ENCODE assay signal across 1 cellular context in the genomic region with DNA sequence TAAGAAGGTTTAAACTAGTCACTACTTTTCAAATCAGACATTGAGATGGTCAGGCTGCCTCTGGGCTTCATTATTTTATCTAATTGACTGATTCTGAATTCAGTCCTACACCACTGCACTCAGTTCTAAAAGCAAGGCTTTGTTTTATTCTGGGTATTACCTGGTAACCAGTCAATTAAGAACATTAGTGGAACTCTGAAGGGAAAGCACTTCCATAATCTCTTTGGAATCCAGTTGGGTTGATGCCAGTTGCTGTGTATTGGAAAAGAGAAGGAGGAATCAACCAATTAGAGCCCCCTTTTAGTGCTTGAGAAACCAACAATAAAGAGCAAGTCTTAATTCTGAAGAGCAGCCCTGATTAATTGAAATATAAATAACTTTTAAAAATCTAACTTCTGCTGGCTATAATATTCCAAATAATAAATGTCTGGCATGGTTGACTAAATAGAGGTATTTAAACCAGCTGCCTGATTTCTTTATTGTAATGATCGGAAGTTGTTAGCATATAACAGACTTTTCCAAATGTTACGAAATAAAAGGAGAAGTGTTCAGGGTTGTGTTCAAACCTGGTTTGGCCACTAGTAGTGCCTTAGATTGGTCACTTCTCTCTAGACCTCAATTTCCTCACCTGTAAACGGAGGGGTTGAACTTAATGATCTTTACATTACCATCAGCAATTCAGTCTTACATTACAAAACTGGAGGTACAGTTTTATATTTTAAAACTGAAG.
TF ChIP-seq lines count a peak whose summit lies in the region.

No MANE protein-coding gene starts in this region.

TF ChIP-seq in GM12878, 131 proteins besides CTCF, POLR2A, EP300 and RAD21 (continued from another document):
- TF ChIP-seq, protein P1, sequence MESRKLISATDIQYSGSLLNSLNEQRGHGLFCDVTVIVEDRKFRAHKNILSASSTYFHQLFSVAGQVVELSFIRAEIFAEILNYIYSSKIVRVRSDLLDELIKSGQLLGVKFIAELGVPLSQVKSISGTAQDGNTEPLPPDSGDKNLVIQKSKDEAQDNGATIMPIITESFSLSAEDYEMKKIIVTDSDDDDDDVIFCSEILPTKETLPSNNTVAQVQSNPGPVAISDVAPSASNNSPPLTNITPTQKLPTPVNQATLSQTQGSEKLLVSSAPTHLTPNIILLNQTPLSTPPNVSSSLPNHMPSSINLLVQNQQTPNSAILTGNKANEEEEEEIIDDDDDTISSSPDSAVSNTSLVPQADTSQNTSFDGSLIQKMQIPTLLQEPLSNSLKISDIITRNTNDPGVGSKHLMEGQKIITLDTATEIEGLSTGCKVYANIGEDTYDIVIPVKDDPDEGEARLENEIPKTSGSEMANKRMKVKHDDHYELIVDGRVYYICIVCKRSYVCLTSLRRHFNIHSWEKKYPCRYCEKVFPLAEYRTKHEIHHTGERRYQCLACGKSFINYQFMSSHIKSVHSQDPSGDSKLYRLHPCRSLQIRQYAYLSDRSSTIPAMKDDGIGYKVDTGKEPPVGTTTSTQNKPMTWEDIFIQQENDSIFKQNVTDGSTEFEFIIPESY (IDR thresholded peaks at IDR 0.05) = no peak
- TF ChIP-seq GATAD2B (conservative IDR thresholded peaks at IDR 0.05; ENCODE audit: low read depth) = no peak
- TF ChIP-seq, protein P2, sequence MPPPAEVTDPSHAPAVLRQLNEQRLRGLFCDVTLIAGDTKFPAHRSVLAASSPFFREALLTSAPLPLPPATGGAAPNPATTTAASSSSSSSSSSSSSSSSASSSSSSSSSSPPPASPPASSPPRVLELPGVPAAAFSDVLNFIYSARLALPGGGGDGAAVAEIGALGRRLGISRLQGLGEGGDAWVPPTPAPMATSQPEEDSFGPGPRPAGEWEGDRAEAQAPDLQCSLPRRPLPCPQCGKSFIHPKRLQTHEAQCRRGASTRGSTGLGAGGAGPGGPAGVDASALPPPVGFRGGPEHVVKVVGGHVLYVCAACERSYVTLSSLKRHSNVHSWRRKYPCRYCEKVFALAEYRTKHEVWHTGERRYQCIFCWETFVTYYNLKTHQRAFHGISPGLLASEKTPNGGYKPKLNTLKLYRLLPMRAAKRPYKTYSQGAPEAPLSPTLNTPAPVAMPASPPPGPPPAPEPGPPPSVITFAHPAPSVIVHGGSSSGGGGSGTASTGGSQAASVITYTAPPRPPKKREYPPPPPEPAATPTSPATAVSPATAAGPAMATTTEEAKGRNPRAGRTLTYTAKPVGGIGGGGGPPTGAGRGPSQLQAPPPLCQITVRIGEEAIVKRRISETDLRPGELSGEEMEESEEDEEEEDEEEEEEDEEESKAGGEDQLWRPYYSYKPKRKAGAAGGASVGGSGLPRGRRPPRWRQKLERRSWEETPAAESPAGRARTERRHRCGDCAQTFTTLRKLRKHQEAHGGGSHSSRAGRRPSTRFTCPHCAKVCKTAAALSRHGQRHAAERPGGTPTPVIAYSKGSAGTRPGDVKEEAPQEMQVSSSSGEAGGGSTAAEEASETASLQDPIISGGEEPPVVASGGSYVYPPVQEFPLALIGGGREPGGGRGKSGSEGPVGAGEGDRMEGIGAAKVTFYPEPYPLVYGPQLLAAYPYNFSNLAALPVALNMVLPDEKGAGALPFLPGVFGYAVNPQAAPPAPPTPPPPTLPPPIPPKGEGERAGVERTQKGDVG (CRISPR knock-in tag; IDR thresholded peaks at IDR 0.05) = no peak
- no peak for TF ChIP-seq ATF7 (IDR thresholded peaks at IDR 0.05; ENCODE audit: low read depth)
- no peak for TF ChIP-seq FOXK2 (IDR thresholded peaks at IDR 0.05)
